In genomic region chr6:139099984-139100383, GRCh38 we compare ENCODE assay signal across 12 cellular contexts. TPM values are rescaled to one million over a fixed set of nuclear protein-coding genes. Genes with fewer than 3 reads are reported as not detected.
DNase-seq lines count a peak whose midpoint lies in the region; ATAC-seq and TF ChIP-seq lines count a peak whose summit lies in the region.
"Had no signal": no experiment of that assay in that cellular context is flagged by ENCODE, and none has a peak within 500 bp of the region (broad histone marks: within the 10 kb centered on the region; RNA-seq: fewer than 3 reads in every experiment).

No MANE protein-coding gene starts in this region.

- intact Hi-C loops in activated CD8-positive, alpha-beta T cell treated with anti-CD3 and anti-CD28 coated beads for 36 hours (cut with micrococcal nuclease) = no loop called here

- H3K36me3 Mint-ChIP-seq in activated CD8-positive, alpha-beta T cell treated with anti-CD3 and anti-CD28 coated beads for 36 hours (ENCODE audit: low read depth) = no peaks in the 10 kb centered on the region
- H3K36me3 Mint-ChIP-seq in activated CD8-positive, alpha-beta T cell treated with anti-CD3 and anti-CD28 coated beads, Interleukin-2, amount 10 ng/mL, durations not matched to agents 7 days and 5 days (ENCODE audit: low read depth) = no peaks in the 10 kb centered on the region
- no peaks in the 10 kb centered on the region for H3K36me3 Mint-ChIP-seq in T-helper 2 cell treated with Interferon-gamma antibody and Interleukin-4, amounts not matched to agents 5 μg/mL and 100 μg/mL, for 36 hours (ENCODE audit: low read depth)
- H3K36me3 Mint-ChIP-seq in HFFc6 (ENCODE audit: low read depth) = no peaks in the 10 kb centered on the region
- H3K36me3 Mint-ChIP-seq: stimulated activated naive B cell treated with anti-CD40 and anti-IgM and Interleukin-4, amounts not matched to agents 10 μg/mL and 1 μg/mL and 100 μg/mL, for 72 hours had no signal

- TF ChIP-seq CTCF in activated CD8-positive, alpha-beta T cell treated with anti-CD3 and anti-CD28 coated beads for 36 hours (IDR thresholded peaks at IDR 0.05) = no peak
- TF ChIP-seq CTCF in GM20000 (IDR thresholded peaks at IDR 0.05; ENCODE audit: extremely low read depth, missing control alignments) = no peak
- TF ChIP-seq CTCF in HFFc6 (IDR thresholded peaks at IDR 0.05) = no peak

- peak overlapping the region; percentile 26 for H3K27ac Mint-ChIP-seq in activated CD8-positive, alpha-beta T cell treated with anti-CD3 and anti-CD28 coated beads for 36 hours
- no peak overlapping the region for H3K27ac Mint-ChIP-seq in activated CD8-positive, alpha-beta T cell treated with anti-CD3 and anti-CD28 coated beads, Interleukin-2, amount 10 ng/mL, durations not matched to agents 7 days and 5 days
- peak overlapping the region; percentile 2 for H3K27ac Mint-ChIP-seq in T-helper 2 cell treated with Interferon-gamma antibody and Interleukin-4, amounts not matched to agents 5 μg/mL and 100 μg/mL, for 36 hours
- no peak overlapping the region for H3K27ac Mint-ChIP-seq in HFFc6

- H3K4me3 Mint-ChIP-seq in activated CD8-positive, alpha-beta T cell treated with anti-CD3 and anti-CD28 coated beads for 36 hours = no peak overlapping the region
- H3K4me3 Mint-ChIP-seq in activated CD8-positive, alpha-beta T cell treated with anti-CD3 and anti-CD28 coated beads, Interleukin-2, amount 10 ng/mL, durations not matched to agents 7 days and 5 days = no peak overlapping the region
- H3K4me3 Mint-ChIP-seq in T-helper 2 cell treated with Interferon-gamma antibody and Interleukin-4, amounts not matched to agents 5 μg/mL and 100 μg/mL, for 36 hours = no peak overlapping the region
- no peak overlapping the region for H3K4me3 Mint-ChIP-seq in HFFc6
- H3K4me3 Mint-ChIP-seq: stimulated activated naive B cell treated with anti-CD40 and anti-IgM and Interleukin-4, amounts not matched to agents 10 μg/mL and 1 μg/mL and 100 μg/mL, for 72 hours had no signal

- H3K27me3 Mint-ChIP-seq in activated CD8-positive, alpha-beta T cell treated with anti-CD3 and anti-CD28 coated beads for 36 hours = no peaks in the 10 kb centered on the region
- no peaks in the 10 kb centered on the region for H3K27me3 Mint-ChIP-seq in activated CD8-positive, alpha-beta T cell treated with anti-CD3 and anti-CD28 coated beads, Interleukin-2, amount 10 ng/mL, durations not matched to agents 7 days and 5 days (ENCODE audit: low read depth)
- H3K27me3 Mint-ChIP-seq in T-helper 2 cell treated with Interferon-gamma antibody and Interleukin-4, amounts not matched to agents 5 μg/mL and 100 μg/mL, for 36 hours (ENCODE audit: low read depth) = no peaks in the 10 kb centered on the region
- H3K27me3 Mint-ChIP-seq in HFFc6 (ENCODE audit: insufficient read depth) = peaks cover 9% of the 10 kb centered on the region

- no peaks in the 10 kb centered on the region for H3K9me3 Mint-ChIP-seq in activated CD8-positive, alpha-beta T cell treated with anti-CD3 and anti-CD28 coated beads for 36 hours
- no peaks in the 10 kb centered on the region for H3K9me3 Mint-ChIP-seq in activated CD8-positive, alpha-beta T cell treated with anti-CD3 and anti-CD28 coated beads, Interleukin-2, amount 10 ng/mL, durations not matched to agents 7 days and 5 days (ENCODE audit: insufficient read depth)
- no peaks in the 10 kb centered on the region for H3K9me3 Mint-ChIP-seq in T-helper 2 cell treated with Interferon-gamma antibody and Interleukin-4, amounts not matched to agents 5 μg/mL and 100 μg/mL, for 36 hours
- H3K9me3 Mint-ChIP-seq in HFFc6 = no peaks in the 10 kb centered on the region
- H3K9me3 Mint-ChIP-seq: stimulated activated naive B cell treated with anti-CD40 and anti-IgM and Interleukin-4, amounts not matched to agents 10 μg/mL and 1 μg/mL and 100 μg/mL, for 72 hours had no signal

- CTCF ChIA-PET in activated CD8-positive, alpha-beta T cell treated with anti-CD3 and anti-CD28 coated beads for 36 hours (lab: Charles Lee) = interaction anchor here (0.8 to 1.0 kb wide), 2 partner anchors 11 to 111 kb away, joined by 3 read pairs; no protein-coding TSS in a partner anchor
- CTCF ChIA-PET in activated CD8-positive, alpha-beta T cell treated with anti-CD3 and anti-CD28 coated beads, Interleukin-2, amount 10 ng/mL, durations not matched to agents 7 days and 5 days (lab: Charles Lee) = interaction anchor here (1.3 kb wide), 1 partner anchor 12 kb away, joined by 4 read pairs; no protein-coding TSS in a partner anchor

- POLR2A ChIA-PET in activated CD8-positive, alpha-beta T cell treated with anti-CD3 and anti-CD28 coated beads for 36 hours (lab: Charles Lee) = no interaction called here
- POLR2A ChIA-PET in activated CD8-positive, alpha-beta T cell treated with anti-CD3 and anti-CD28 coated beads, Interleukin-2, amount 10 ng/mL, durations not matched to agents 7 days and 5 days (lab: Charles Lee) = no interaction called here

- peaks cover 20% of the 10 kb centered on the region for H3K4me1 Mint-ChIP-seq in activated CD8-positive, alpha-beta T cell treated with anti-CD3 and anti-CD28 coated beads for 36 hours (ENCODE audit: low read depth)
- H3K4me1 Mint-ChIP-seq in activated CD8-positive, alpha-beta T cell treated with anti-CD3 and anti-CD28 coated beads, Interleukin-2, amount 10 ng/mL, durations not matched to agents 7 days and 5 days (ENCODE audit: low read depth) = peaks cover 13% of the 10 kb centered on the region
- peaks cover 21% of the 10 kb centered on the region for H3K4me1 Mint-ChIP-seq in T-helper 2 cell treated with Interferon-gamma antibody and Interleukin-4, amounts not matched to agents 5 μg/mL and 100 μg/mL, for 36 hours (ENCODE audit: low read depth)
- H3K4me1 Mint-ChIP-seq in HFFc6 (ENCODE audit: low read depth) = no peaks in the 10 kb centered on the region
- H3K4me1 Mint-ChIP-seq: stimulated activated naive B cell treated with anti-CD40 and anti-IgM and Interleukin-4, amounts not matched to agents 10 μg/mL and 1 μg/mL and 100 μg/mL, for 72 hours had no signal

- DNase-seq in activated CD8-positive, alpha-beta T cell treated with anti-CD3 and anti-CD28 coated beads for 36 hours = peak; percentile 37
- DNase-seq in activated CD8-positive, alpha-beta T cell treated with anti-CD3 and anti-CD28 coated beads, Interleukin-2, amount 10 ng/mL, durations not matched to agents 7 days and 5 days = no peak
- DNase-seq in GM20000 (ENCODE audit: low spot score) (peak; percentile 55), HFFc6 (no peak), NCI-H524 (lab: John Stamatoyannopoulos, UW) (no peak)
- DNase-seq in T-helper 2 cell treated with Interferon-gamma antibody and Interleukin-4, amounts not matched to agents 5 μg/mL and 100 μg/mL, for 36 hours (ENCODE audit: low spot score) = peak; percentile 40
- no peak for DNase-seq in stimulated activated CD4-positive, alpha-beta T cell treated with anti-CD3 and anti-CD28 coated beads, Interleukin-4, amount 100 ng/mL, for 4 hours
- DNase-seq: ACHN; body of pancreas; SK-N-SH; stimulated activated naive B cell treated with anti-CD40 and anti-IgM and Interleukin-4, amounts not matched to agents 10 μg/mL and 1 μg/mL and 100 μg/mL, for 72 hours had no signal

- ATAC-seq in activated CD8-positive, alpha-beta T cell treated with anti-CD3 and anti-CD28 coated beads for 36 hours = peak; percentile 83
- no peak for ATAC-seq in activated CD8-positive, alpha-beta T cell treated with anti-CD3 and anti-CD28 coated beads, Interleukin-2, amount 10 ng/mL, durations not matched to agents 7 days and 5 days
- peak; percentile 88 for ATAC-seq in HG02973 (IDR thresholded peaks at IDR 0.05; ENCODE audit: unreplicated experiment)
- ATAC-seq: body of pancreas; stimulated activated naive B cell treated with anti-CD40 and anti-IgM and Interleukin-4, amounts not matched to agents 10 μg/mL and 1 μg/mL and 100 μg/mL, for 72 hours had no signal

RNA-seq across cellular contexts. Expression of gene HECA, which starts 34.9 kb away (rescaled TPM):
- total RNA-seq in activated CD8-positive, alpha-beta T cell treated with anti-CD3 and anti-CD28 coated beads for 36 hours = 10 to 100 TPM; 45.4 to 47.1 TPM
- 10 to 100 TPM; 33.9 to 34.4 TPM for total RNA-seq in activated CD8-positive, alpha-beta T cell treated with anti-CD3 and anti-CD28 coated beads, Interleukin-2, amount 10 ng/mL, durations not matched to agents 7 days and 5 days
- total RNA-seq in HFFc6 (2021; fragmentation: NEBNext Ultra II Directional; extraction: Animal tissue kit (Norgen Biotek cat#: 25700)) = 10 to 100 TPM in 5 of 6 experiments, 1 to 10 TPM in 1; 9.7 to 13.1 (median 11.9) TPM

Comparison
In these comparisons a context has a peak if more than half of its experiments do, and no peak if none do; other contexts are left out.
1. DNase-seq: peak in activated CD8-positive, alpha-beta T cell treated with anti-CD3 and anti-CD28 coated beads for 36 hours (single experiment), GM20000 (single experiment) and T-helper 2 cell treated with Interferon-gamma antibody and Interleukin-4, amounts not matched to agents 5 μg/mL and 100 μg/mL, for 36 hours (single experiment); none in activated CD8-positive, alpha-beta T cell treated with anti-CD3 and anti-CD28 coated beads, Interleukin-2, amount 10 ng/mL, durations not matched to agents 7 days and 5 days (single experiment), HFFc6 (single experiment), NCI-H524 (0 of 2) and stimulated activated CD4-positive, alpha-beta T cell treated with anti-CD3 and anti-CD28 coated beads, Interleukin-4, amount 100 ng/mL, for 4 hours (0 of 2).
2. H3K27ac Mint-ChIP-seq: peak in activated CD8-positive, alpha-beta T cell treated with anti-CD3 and anti-CD28 coated beads for 36 hours (single experiment) and T-helper 2 cell treated with Interferon-gamma antibody and Interleukin-4, amounts not matched to agents 5 μg/mL and 100 μg/mL, for 36 hours (single experiment); none in activated CD8-positive, alpha-beta T cell treated with anti-CD3 and anti-CD28 coated beads, Interleukin-2, amount 10 ng/mL, durations not matched to agents 7 days and 5 days (single experiment) and HFFc6 (single experiment).